ENCODE assay signal across 18 cellular contexts in the genomic region with DNA sequence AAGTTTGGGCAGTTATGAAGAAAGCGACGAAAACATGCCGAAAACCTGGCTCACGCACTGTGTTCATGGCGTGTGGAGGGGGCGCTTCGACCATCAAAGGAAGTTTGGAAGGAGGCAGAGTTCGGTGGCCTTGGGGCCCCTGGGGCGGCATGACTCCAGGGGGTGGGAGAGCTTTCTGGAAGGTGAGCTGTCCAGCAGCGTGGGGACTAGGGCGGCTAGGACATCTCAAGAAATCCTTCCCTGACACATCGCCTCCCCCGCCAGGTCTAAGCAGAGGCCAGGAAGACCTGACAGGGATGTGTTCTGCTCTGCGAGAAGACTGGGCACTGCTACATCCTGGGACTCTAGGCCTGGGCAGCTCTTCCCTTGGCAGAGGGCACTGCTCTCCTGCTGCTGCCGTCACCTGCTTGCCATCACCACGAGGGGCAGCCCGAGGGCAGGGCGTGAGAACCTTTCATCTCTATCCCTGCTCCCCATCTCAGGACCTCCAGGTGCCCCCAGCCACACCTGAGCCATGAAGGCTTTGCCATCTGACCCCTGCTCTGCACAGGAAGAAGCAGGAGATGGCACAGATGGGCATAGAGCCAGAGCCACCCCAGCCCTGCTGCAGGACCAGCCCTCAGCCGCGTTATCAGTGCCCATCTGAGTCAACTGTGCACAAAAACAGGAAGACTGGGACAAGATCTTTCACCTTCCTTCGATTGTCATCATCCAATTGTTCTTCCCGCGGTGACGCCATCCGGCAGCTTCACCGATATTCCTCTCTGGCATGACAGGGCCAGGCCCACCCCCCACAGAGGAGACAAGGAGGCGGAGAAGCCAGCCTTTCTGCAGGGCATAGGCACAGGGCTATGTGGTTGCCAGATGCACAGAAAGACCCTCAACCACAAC. TPM values are rescaled to one million over a fixed set of nuclear protein-coding genes. Genes with fewer than 3 reads are reported as not detected.
DNase-seq lines count a peak whose midpoint lies in the region; ATAC-seq, FAIRE-seq and TF ChIP-seq lines count a peak whose summit lies in the region.
"Had no signal": no experiment of that assay in that cellular context is flagged by ENCODE, and none has a peak within 500 bp of the region (broad histone marks: within the 10 kb centered on the region; RNA-seq: fewer than 3 reads in every experiment).

No MANE protein-coding gene starts in this region.

- H4K91ac ChIP-seq in mesenchymal stem cell (ENCODE audit: low read length), result peak overlapping the region; percentile 41

- no peak for TF ChIP-seq CTCF in spleen (IDR thresholded peaks at IDR 0.05 in 8 of 11, conservative IDR thresholded peaks at IDR 0.05 in 3 of 11)
- no peak for TF ChIP-seq CTCF in D721Med (IDR thresholded peaks at IDR 0.05; ENCODE audit: insufficient read depth, missing control alignments)
- TF ChIP-seq CTCF in lower leg skin (IDR thresholded peaks at IDR 0.05), result no peak

- H3K27ac ChIP-seq in mesenchymal stem cell (ENCODE audit: low read length, poor library complexity, severe bottlenecking), result no peak overlapping the region
- H3K27ac ChIP-seq in spleen, result peak overlapping the region in 2 of 8 donors; percentile 27 to 65
- H3K27ac ChIP-seq: C4-2B had no signal

- H3K4me3 ChIP-seq in mesenchymal stem cell (ENCODE audit: insufficient read depth in 1 of 2, low read depth in 1 of 2, low read length in 2 of 2) (no peak overlapping the region), spleen (no peak overlapping the region), lower leg skin (ENCODE audit: low read depth, poor library complexity, severe bottlenecking) (no peak overlapping the region)

- WGBS in mesenchymal stem cell, result 95% methylated on average over 27 of the region's 27 CpGs
- WGBS in spleen, 5 donors, result 69 to 76% (median 73%) methylated on average over 23 to 27 of the region's 27 CpGs
- 81% methylated on average over 27 of the region's 27 CpGs for WGBS in lower leg skin, 2 donors

- peak overlapping the region; percentile 1 for H2BK15ac ChIP-seq in mesenchymal stem cell (ENCODE audit: low read depth, poor library complexity, severe bottlenecking)

- no peak for FAIRE-seq in D721Med (lab: Jason Lieb, UNC)
- FAIRE-seq: A204.1, GM18507 had no signal

- DNase-seq in Right ventricle myocardium superior, result peak; percentile 41
- no peak for DNase-seq in cardiac septum (ENCODE audit: low spot score)
- peak; percentile 34 for DNase-seq in glomerular endothelial cell (ENCODE audit: extremely low read depth, low read depth, low spot score)
- no peak for DNase-seq in mesenchymal stem cell
- DNase-seq in spleen, result peak; percentile 80
- no peak for DNase-seq in D721Med (ENCODE audit: insufficient read length, low spot score)
- DNase-seq in lower leg skin (ENCODE audit: low spot score in 2 of 2), result no peak
- DNase-seq: DMS53; HCEC 1CT; NCI-H146; NCI-H345; NCI-H69; NK-92 treated with Interleukin-12 subunit alpha and Interleukin-12 subunit beta, amount 100 ng/mL, for 24 hours had no signal

- no peaks in the 10 kb centered on the region for H3K9me3 ChIP-seq in mesenchymal stem cell (ENCODE audit: control insufficient read depth, low read length)
- no peaks in the 10 kb centered on the region for H3K9me3 ChIP-seq in spleen

- H3K14ac ChIP-seq in mesenchymal stem cell (ENCODE audit: low read length in 2 of 2), result no peak overlapping the region

- H4K8ac ChIP-seq in mesenchymal stem cell (ENCODE audit: low read length), result no peak overlapping the region

- H3K4ac ChIP-seq in mesenchymal stem cell (ENCODE audit: low read depth in 1 of 2, low read length in 2 of 2), result no peak overlapping the region

- no peak overlapping the region for H3K18ac ChIP-seq in mesenchymal stem cell (ENCODE audit: low read depth in 1 of 2, low read length in 2 of 2)

- no peak overlapping the region for H2AK5ac ChIP-seq in mesenchymal stem cell (ENCODE audit: low read length, severe bottlenecking)

- TF ChIP-seq POLR2A in spleen (IDR thresholded peaks at IDR 0.05) (no peak), lower leg skin (IDR thresholded peaks at IDR 0.05) (no peak)

- H3K9ac ChIP-seq in mesenchymal stem cell (ENCODE audit: low read length), result no peak overlapping the region

- ATAC-seq in Right ventricle myocardium superior (ENCODE audit: poor library complexity) (no peak), HG02970 (IDR thresholded peaks at IDR 0.05; ENCODE audit: low FRiP score, unreplicated experiment) (no peak)

- H3K23ac ChIP-seq in mesenchymal stem cell (ENCODE audit: low read length in 2 of 2), result no peak overlapping the region

- intact Hi-C loops in Right ventricle myocardium superior (cut with DNase I), result no loop called here
- intact Hi-C loops in cardiac septum (cut with DNase I), result no loop called here
- intact Hi-C loops in spleen (cut with DNase I; ENCODE audit: low total_unique reads), result no loop called here
- intact Hi-C loops in lower leg skin (cut with DNase I; ENCODE audit: low total_unique reads), result no loop called here

- H2BK120ac ChIP-seq in mesenchymal stem cell (ENCODE audit: low read depth, low read length), result no peak overlapping the region

- H2BK5ac ChIP-seq in mesenchymal stem cell (ENCODE audit: low read depth, low read length, poor library complexity, severe bottlenecking), result no peak overlapping the region

- H3K36me3 ChIP-seq in mesenchymal stem cell (ENCODE audit: control insufficient read depth in 1 of 2, insufficient read depth in 2 of 2, low read depth in 1 of 2, low read length in 2 of 2) (peaks cover 0 to 5% of the 10 kb centered on the region in 2 experiments), spleen (no peaks in the 10 kb centered on the region)

- no peak overlapping the region for H3K4me2 ChIP-seq in mesenchymal stem cell (ENCODE audit: low read length, poor library complexity, severe bottlenecking)

- H3K79me1 ChIP-seq in mesenchymal stem cell (replicated peaks; ENCODE audit: low read length, poor library complexity, severe bottlenecking), result no peaks in the 10 kb centered on the region

- no peak overlapping the region for H2AFZ ChIP-seq in mesenchymal stem cell (ENCODE audit: low read depth, low read length)

- peak overlapping the region in 1 of 2 experiments; percentile 32 for H2BK12ac ChIP-seq in mesenchymal stem cell (ENCODE audit: low read length in 2 of 2)

- H3K4me1 ChIP-seq in mesenchymal stem cell (ENCODE audit: control insufficient read depth, insufficient read depth, low read depth, low read length) (peaks cover 22% of the 10 kb centered on the region), spleen (peaks cover 0 to 32% (median 6%) of the 10 kb centered on the region in 6 donors)

- H3K27me3 ChIP-seq in mesenchymal stem cell (ENCODE audit: control insufficient read depth in 1 of 2, insufficient read depth in 1 of 2, low read length in 2 of 2) (peaks cover 3 to 10% of the 10 kb centered on the region in 2 experiments), spleen (replicated peaks in 1 of 7) (peaks cover 0 to 8% (median 0%) of the 10 kb centered on the region in 7 donors)

RNA-seq across cellular contexts. Expression of gene LINC01488, which starts 12.7 kb away (rescaled TPM):
- 0.22 TPM for total RNA-seq in Right ventricle myocardium superior
- 0.19 TPM for total RNA-seq in cardiac septum
- total RNA-seq in glomerular endothelial cell, result not detected in 2 replicates
- polyA plus RNA-seq in mesenchymal stem cell (2013, experiment 1 of 2), result not detected
- not detected for polyA plus RNA-seq in mesenchymal stem cell (2013, experiment 2 of 2)
- not detected for total RNA-seq in spleen
- not detected for polyA plus RNA-seq in spleen
- not detected for total RNA-seq in lower leg skin
- total RNA-seq: HT1080 had no signal

Comparison
In these comparisons a context has a peak if more than half of its experiments do, and no peak if none do; other contexts are left out.
1. DNase-seq: peak in Right ventricle myocardium superior (single experiment), glomerular endothelial cell (single experiment) and spleen (single experiment); none in cardiac septum (single experiment), mesenchymal stem cell (single experiment), D721Med (single experiment) and lower leg skin (0 of 2).